Comparison of ENCODE assay signal across 8 cellular contexts in the genomic region with DNA sequence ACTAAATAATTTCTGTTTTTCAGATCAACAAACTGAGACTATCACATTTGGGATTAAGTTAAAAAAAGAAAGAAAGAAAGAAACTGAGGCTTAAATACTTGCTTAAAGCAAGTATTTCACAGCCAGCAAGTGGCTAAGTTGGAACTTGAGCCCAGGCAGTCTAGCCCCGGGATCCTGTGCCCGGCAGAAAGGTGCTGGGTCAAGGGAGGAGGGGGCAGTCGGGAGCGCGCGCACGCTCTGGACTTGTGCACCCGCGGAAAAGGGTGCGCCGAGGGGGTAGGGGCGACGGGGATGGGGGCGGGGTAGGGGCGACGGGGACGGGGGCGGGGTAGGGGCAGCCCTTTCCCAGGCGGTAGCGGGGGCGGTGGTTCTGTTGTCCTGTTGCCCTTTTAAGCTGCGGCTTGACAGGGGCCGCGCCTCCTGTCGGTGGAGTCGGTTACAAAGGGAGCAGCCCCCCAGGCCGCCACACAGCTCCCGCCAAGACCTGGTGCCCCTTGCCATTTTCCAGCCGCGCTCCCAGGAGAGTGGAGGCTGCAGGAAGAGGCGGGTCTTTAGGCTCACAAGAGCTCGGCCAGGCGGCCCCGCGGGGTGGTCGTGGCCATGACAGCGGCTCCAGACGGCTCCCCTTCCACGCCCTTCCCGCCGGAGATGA.
DNase-seq lines count a peak whose midpoint lies in the region; ATAC-seq, FAIRE-seq and TF ChIP-seq lines count a peak whose summit lies in the region.
"Not testable (repeated sequence)": the region's sequence is repeated elsewhere in the genome, so short reads cannot be mapped to it uniquely, and the experiment has no call there.

No MANE protein-coding gene starts in this region.

- H3K36me3 ChIP-seq in PC-3 (ENCODE audit: low read depth, low read length); breast epithelium; left lung; pancreas; upper lobe of right lung: not testable (repeated sequence)

- not testable (repeated sequence) for H3K9me3 ChIP-seq in PC-3 (ENCODE audit: low read length); breast epithelium; left lung; pancreas; upper lobe of right lung

- H3K79me2 ChIP-seq in PC-3 (ENCODE audit: low read length) = not testable (repeated sequence)

- H4K20me1 ChIP-seq in PC-3 (ENCODE audit: low read length) = not testable (repeated sequence)

- not testable (repeated sequence) for H3K4me2 ChIP-seq in PC-3 (ENCODE audit: low read length)

- H3K27me3 ChIP-seq in PC-3 (ENCODE audit: low read length); breast epithelium; pancreas; upper lobe of right lung: not testable (repeated sequence)
- H3K27me3 ChIP-seq in left lung = peaks cover 0 to 26% of the 10 kb centered on the region in 2 donors

- not testable (repeated sequence) for H2AFZ ChIP-seq in PC-3 (ENCODE audit: low read length)

- intact Hi-C loops in PC-3 (cut with micrococcal nuclease); breast epithelium (cut with DNase I; ENCODE audit: low total_unique reads); cardiac septum (cut with DNase I); left lung (cut with DNase I); pancreas (cut with DNase I); upper lobe of right lung (cut with DNase I): not testable (repeated sequence)

- ATAC-seq in PC-3 = 0 out of 2 replicates have a peak, but pooled peaks have one; percentile 24
- ATAC-seq in left lung = peak; percentile 31
- peak; percentile 52 to 74 (median 65) for ATAC-seq in pancreas
- peak; percentile 10 for ATAC-seq in upper lobe of right lung

- H3F3A ChIP-seq in PC-3 (ENCODE audit: low read length, unreplicated experiment) = not testable (repeated sequence)

- POLR2A ChIA-PET in PC-3 (lab: Charles Lee; ENCODE audit: unreplicated experiment) = not testable (repeated sequence)

- not testable (repeated sequence) for TF ChIP-seq CTCF in PC-3 (conservative IDR thresholded peaks at IDR 0.05; ENCODE audit: low read depth, low read length); breast epithelium (IDR thresholded peaks at IDR 0.05); left lung (IDR thresholded peaks at IDR 0.05); pancreas (IDR thresholded peaks at IDR 0.05); upper lobe of right lung (IDR thresholded peaks at IDR 0.05)

- not testable (repeated sequence) for H3K9me2 ChIP-seq in PC-3 (replicated peaks; ENCODE audit: low read length)

- not testable (repeated sequence) for BruUV-seq in PC-3 (replicated peaks; lab: Mats Ljungman, UMichigan)

- H3K27ac ChIP-seq in PC-3 (ENCODE audit: low read length); breast epithelium; left lung; pancreas; upper lobe of right lung: not testable (repeated sequence)

- H3K9ac ChIP-seq in PC-3 (ENCODE audit: low read length) = not testable (repeated sequence)

- not testable (repeated sequence) for H3K4me1 ChIP-seq in PC-3 (ENCODE audit: insufficient read depth, low read length); breast epithelium; left lung; pancreas; upper lobe of right lung

- FAIRE-seq in pancreas (lab: Jason Lieb, UNC) = not testable (repeated sequence)

- WGBS in pancreas, 2 donors = 0 to 1% methylated on average over 5 to 13 of the region's 41 CpGs

- DNase-seq in Daoy (ENCODE audit: low read depth) (peak; percentile 12), cardiac septum (ENCODE audit: low spot score) (peak; percentile 39), pancreas (peak in 2 of 6 donors; percentile 15 to 53)
- not testable (repeated sequence) for DNase-seq in PC-3; breast epithelium (ENCODE audit: low spot score in 2 of 2); left lung; upper lobe of right lung
- DNase-seq in activated CD8-positive, alpha-beta memory T cell treated with anti-CD3 and anti-CD28 coated beads, Interleukin-2, amount 50 U/mL, for 4 hours = peak; percentile 31

- CTCF ChIA-PET in PC-3 (lab: Charles Lee) = not testable (repeated sequence)

- H3K4me3 ChIP-seq in PC-3 (ENCODE audit: low read length) = not testable (repeated sequence)
- H3K4me3 ChIP-seq in breast epithelium (peak overlapping the region; percentile 7 to 63 (median 48)), left lung (peak overlapping the region in 1 of 2 donors; percentile 28), pancreas (peak overlapping the region in 2 of 4 donors; percentile 22 to 39), upper lobe of right lung (peak overlapping the region; percentile 31)

- not testable (repeated sequence) for TF ChIP-seq POLR2A in breast epithelium (IDR thresholded peaks at IDR 0.05)

Comparison
In these comparisons a context has a peak if more than half of its experiments do, and no peak if none do; other contexts are left out.
1. ATAC-seq: peak in every context shown above with its lines; median percentile 65 in pancreas; 31 in left lung; 24 in PC-3; 10 in upper lobe of right lung.